Comparison of ENCODE assay signal across 12 cellular contexts in genomic region chr1:186218661-186219352, GRCh38.
A peak's percentile ranks its signal among the peaks of the same experiment; 100 is the strongest.
DNase-seq lines count a peak whose midpoint lies in the region; ATAC-seq lines count a peak whose summit lies in the region.
"Had no signal": no experiment of that assay in that cellular context is flagged by ENCODE, and none has a peak within 500 bp of the region (broad histone marks: within the 10 kb centered on the region; RNA-seq: fewer than 3 reads in every experiment).

No MANE protein-coding gene starts in this region.

- peak; percentile 7 for DNase-seq in dermis blood vessel endothelial cell
- no peak for DNase-seq in NCI-H524 (lab: John Stamatoyannopoulos, UW)
- DNase-seq in hypothalamus (lab: John Stamatoyannopoulos, UW) = no peak
- DNase-seq in NCI-H1105 treated with DMSO at 0.1 percent for 48 hours (lab: John Stamatoyannopoulos, UW) = no peak
- no peak for DNase-seq in AML-193 (lab: John Stamatoyannopoulos, UW)
- DNase-seq: CD8-positive, alpha-beta T cell; stimulated activated CD4-positive, alpha-beta T cell treated with anti-CD3 and anti-CD28 coated beads, Interleukin-2, amount 100 ng/mL, for 48 hours; stomach had no signal

- peak; percentile 89 for ATAC-seq in GM18868 (IDR thresholded peaks at IDR 0.05; ENCODE audit: unreplicated experiment)
- peak; percentile 64 for ATAC-seq in GM21825 (IDR thresholded peaks at IDR 0.05; ENCODE audit: unreplicated experiment)
- peak; percentile 76 for ATAC-seq in HG03460 (IDR thresholded peaks at IDR 0.05; ENCODE audit: unreplicated experiment)
- ATAC-seq: activated naive CD4-positive, alpha-beta T cell treated with anti-CD3 and anti-CD28 coated beads, Interleukin-2, amount 50 U/mL, for 72 hours; CD8-positive, alpha-beta T cell had no signal
